In genomic region chr14:67623114-67623513, GRCh38 we compare ENCODE assay signal across 10 cellular contexts. TPM values are rescaled to one million over a fixed set of nuclear protein-coding genes. Genes with fewer than 3 reads are reported as not detected.
DNase-seq lines count a peak whose midpoint lies in the region; ATAC-seq and TF ChIP-seq lines count a peak whose summit lies in the region.
"Had no signal": no experiment of that assay in that cellular context is flagged by ENCODE, and none has a peak within 500 bp of the region (broad histone marks: within the 10 kb centered on the region; RNA-seq: fewer than 3 reads in every experiment).

No MANE protein-coding gene starts in this region.

- H3K36me3 ChIP-seq in A673 (ENCODE audit: insufficient read depth, low read length, poor library complexity, severe bottlenecking) (no peaks in the 10 kb centered on the region), HUES6 (ENCODE audit: control insufficient read depth, insufficient read depth, low read length) (peaks cover 9% of the 10 kb centered on the region; the same call in 1 of the 2 replicates)

- no TSS peak for BruUV-seq in A673 (replicated peaks; lab: Mats Ljungman, UMichigan)

- CTCF ChIA-PET in A673 (lab: Charles Lee) = interaction anchor here (1.1 kb wide), 1 partner anchor 44 kb away, joined by 5 read pairs; no protein-coding TSS in a partner anchor

- in situ Hi-C loops in astrocyte of the cerebellum (cut with HindIII; ENCODE audit: low sequenced_read_pairs) = no loop called here

- H3K9ac ChIP-seq in HUES6 (ENCODE audit: low read length) = peak overlapping the region; percentile 6

- no peak for TF ChIP-seq CTCF in A673 (conservative IDR thresholded peaks at IDR 0.05; ENCODE audit: low read depth, low read length)
- TF ChIP-seq CTCF in astrocyte of the cerebellum (IDR thresholded peaks at IDR 0.05; ENCODE audit: low read depth, low read length, missing control alignments) = no peak

- no peak for ATAC-seq in HG03280 (IDR thresholded peaks at IDR 0.05; ENCODE audit: unreplicated experiment)

- H3K4me3 ChIP-seq in A673 (ENCODE audit: low read depth, low read length, poor library complexity, severe bottlenecking) (no peak overlapping the region), HUES6 (ENCODE audit: low read depth, low read length) (peak overlapping the region; percentile 16; the same call in 1 of the 2 replicates), astrocyte of the cerebellum (ENCODE audit: low read depth, low read length) (no peak overlapping the region)

- H3K27ac ChIP-seq in A673 (ENCODE audit: low read depth, low read length, poor library complexity, severe bottlenecking) = peak overlapping the region; percentile 47
- peak overlapping the region; percentile 75; the same call in 1 of the 2 replicates for H3K27ac ChIP-seq in HUES6 (ENCODE audit: low read depth, low read length)

- intact Hi-C loops in A673 (cut with micrococcal nuclease; ENCODE audit: unreplicated experiment) = no loop called here

- H3K9me3 ChIP-seq in A673 (ENCODE audit: low read depth, low read length, poor library complexity, severe bottlenecking) (no peaks in the 10 kb centered on the region), HUES6 (ENCODE audit: control insufficient read depth, insufficient read depth, low read depth, low read length) (no peaks in the 10 kb centered on the region)

- H3K4me1 ChIP-seq in A673 (ENCODE audit: insufficient read depth, low read length, poor library complexity, severe bottlenecking) (peaks cover 31% of the 10 kb centered on the region), HUES6 (ENCODE audit: control insufficient read depth, insufficient read depth, low read length) (peaks cover 19% of the 10 kb centered on the region)

- POLR2A ChIA-PET in A673 (lab: Charles Lee; ENCODE audit: low non-redundant PET) = interaction anchor here (0.7 kb wide), 1 partner anchor 19 kb away, joined by 4 read pairs; no protein-coding TSS in a partner anchor

- H3K27me3 ChIP-seq in A673 (replicated peaks; ENCODE audit: insufficient read depth, low read depth, low read length, poor library complexity) (no peaks in the 10 kb centered on the region), HUES6 (ENCODE audit: control insufficient read depth, insufficient read depth, low read length) (peaks cover 10% of the 10 kb centered on the region)

- DNase-seq in A673 (ENCODE audit: low spot score) (peak; percentile 28), astrocyte of the cerebellum (ENCODE audit: low read depth) (peak; percentile 46), lung microvascular endothelial cell (ENCODE audit: low read depth in 2 of 2) (peak; percentile 70 to 89), anterior cingulate cortex (lab: John Stamatoyannopoulos, UW) (no peak), NCI-H128 (lab: John Stamatoyannopoulos, UW; ENCODE audit: unreplicated experiment) (no peak), OCI-M1 (lab: John Stamatoyannopoulos, UW) (no peak)
- DNase-seq: activated naive CD8-positive, alpha-beta T cell treated with anti-CD3 and anti-CD28 coated beads, Interleukin-2, amount 10 ng/mL, durations not matched to agents 7 days and 5 days; NCI-H526 had no signal

RNA-seq across cellular contexts. Expression of gene ARG2, which starts 3.4 kb away (rescaled TPM):
- total RNA-seq in A673 (2021) (32.1 and 35.6 TPM in 2 replicates), lung microvascular endothelial cell (33.8 and 39.7 TPM in 2 replicates)

RNA-seq across cellular contexts. Expression of gene PIGH, which starts 23.0 kb away (rescaled TPM):
- total RNA-seq in A673 (2021) (25.7 TPM in 2 replicates), lung microvascular endothelial cell (9.4 and 14.1 TPM in 2 replicates)

RNA-seq across cellular contexts. Expression of gene VTI1B, which starts 51.3 kb away (rescaled TPM):
- total RNA-seq in A673 (2021) (111 and 123 TPM in 2 replicates), lung microvascular endothelial cell (37.7 and 46.0 TPM in 2 replicates)

Comparison
In these comparisons a context has a peak if more than half of its experiments do, and no peak if none do; other contexts are left out.
1. DNase-seq: peak in A673 (single experiment), astrocyte of the cerebellum (single experiment) and lung microvascular endothelial cell (2 of 2); none in anterior cingulate cortex (0 of 58), NCI-H128 (single experiment) and OCI-M1 (single experiment).